ENCODE assay signal across 11 cellular contexts in the genomic region with DNA sequence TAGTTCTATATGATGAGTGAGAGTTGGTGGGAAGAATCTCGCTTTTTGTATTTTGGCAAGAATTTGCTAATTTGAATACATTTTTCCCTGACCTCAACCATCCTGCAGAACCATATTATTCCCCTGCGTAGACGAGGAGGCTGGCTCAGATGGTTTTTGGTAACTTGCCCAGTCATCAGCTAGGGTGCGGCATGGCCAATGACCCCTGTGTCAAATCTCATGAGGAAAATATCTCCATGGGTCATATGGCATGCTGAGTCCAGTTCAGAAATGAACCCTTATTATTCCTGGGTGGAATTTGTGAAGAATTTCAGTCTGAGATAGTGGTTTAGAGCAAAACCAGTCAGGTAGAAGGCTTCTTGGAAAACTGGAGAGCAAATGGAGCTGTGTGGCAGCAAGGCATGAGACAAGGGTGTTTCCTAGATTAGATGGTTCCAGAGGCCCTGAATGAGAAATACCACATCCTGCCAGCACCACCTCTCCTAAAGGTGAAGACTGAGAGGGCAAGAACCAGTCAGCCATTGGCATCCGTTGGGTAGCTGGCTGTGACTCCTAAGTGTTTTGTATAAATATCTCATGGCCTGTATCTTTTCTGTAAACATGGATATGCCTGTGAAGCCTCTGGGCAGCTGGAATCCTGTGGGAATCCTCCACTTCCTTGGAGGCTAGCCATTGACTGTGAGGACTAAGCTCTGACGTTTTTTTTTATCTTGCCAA. TPM values are rescaled to one million over a fixed set of nuclear protein-coding genes. Genes with fewer than 3 reads are reported as not detected.
DNase-seq lines count a peak whose midpoint lies in the region; ATAC-seq, FAIRE-seq and TF ChIP-seq lines count a peak whose summit lies in the region.
"Had no signal": no experiment of that assay in that cellular context is flagged by ENCODE, and none has a peak within 500 bp of the region (broad histone marks: within the 10 kb centered on the region; RNA-seq: fewer than 3 reads in every experiment).

No MANE protein-coding gene starts in this region.

- no peaks in the 10 kb centered on the region for H3K79me2 ChIP-seq in PC-3 (ENCODE audit: low read length)

- H3K36me3 Mint-ChIP-seq in Calu3 (ENCODE audit: insufficient read depth, unreplicated experiment) (peaks cover 15% of the 10 kb centered on the region), type B pancreatic cell (no peaks in the 10 kb centered on the region)
- no peaks in the 10 kb centered on the region for H3K36me3 Mint-ChIP-seq in naive thymus-derived CD8-positive, alpha-beta T cell

- H3K4me2 ChIP-seq in PC-3 (ENCODE audit: low read length): peak overlapping the region; percentile 10; the same call in 1 of the 2 replicates

- CTCF ChIA-PET in Calu3 (lab: Charles Lee) (interaction anchor here (1.9 to 4.6 kb wide), 2 partner anchors 91 to 115 kb away, joined by 4 to 13 read pairs; no protein-coding TSS in a partner anchor), PC-3 (lab: Charles Lee) (no interaction called here)

- TF ChIP-seq CTCF in Calu3 (IDR thresholded peaks at IDR 0.05; ENCODE audit: unreplicated experiment) (no peak), PC-3 (conservative IDR thresholded peaks at IDR 0.05; ENCODE audit: low read depth, low read length) (no peak), cardiac fibroblast (IDR thresholded peaks at IDR 0.05; ENCODE audit: low read depth, low read length) (no peak), type B pancreatic cell (conservative IDR thresholded peaks at IDR 0.05) (no peak)

- no peak for ATAC-seq in PC-3
- ATAC-seq in naive thymus-derived CD8-positive, alpha-beta T cell: peak in 1 of 2 donors; percentile 53
- ATAC-seq: sciatic nerve had no signal

- peaks cover 60% of the 10 kb centered on the region for H3K4me1 ChIP-seq in PC-3 (ENCODE audit: insufficient read depth, low read length)

- H3K27me3 Mint-ChIP-seq in Calu3 (ENCODE audit: unreplicated experiment) (no peaks in the 10 kb centered on the region), type B pancreatic cell (peaks cover 8% of the 10 kb centered on the region)
- H3K27me3 Mint-ChIP-seq in naive thymus-derived CD8-positive, alpha-beta T cell: no peaks in the 10 kb centered on the region

- BruUV-seq in Calu3 (replicated peaks; lab: Mats Ljungman, UMichigan): no TSS peak
- no TSS peak for BruUV-seq in PC-3 (replicated peaks; lab: Mats Ljungman, UMichigan)

- no peak for DNase-seq in Calu3
- DNase-seq in PC-3: peak; percentile 46
- DNase-seq in cardiac fibroblast (ENCODE audit: low read depth in 2 of 2): peak; percentile 74 to 84
- peak in 1 of 10 donors; percentile 26 for DNase-seq in naive thymus-derived CD8-positive, alpha-beta T cell
- no peak for DNase-seq in HTR-8/SVneo (ENCODE audit: insufficient read length, low spot score)
- no peak for DNase-seq in type B pancreatic cell (ENCODE audit: extremely low spot score, unreplicated experiment)
- no peak for DNase-seq in GM12892 (ENCODE audit: insufficient read length)
- no peak for DNase-seq in NCI-H2081 treated with DMSO at 0.1 percent for 48 hours (lab: John Stamatoyannopoulos, UW)
- DNase-seq: left cardiac atrium, NCI-H345 had no signal

- H3K4me1 Mint-ChIP-seq in Calu3 (ENCODE audit: low read depth, unreplicated experiment) (peaks cover 67% of the 10 kb centered on the region), type B pancreatic cell (ENCODE audit: unreplicated experiment) (peaks cover 4% of the 10 kb centered on the region)
- peaks cover 30 to 55% (median 52%) of the 10 kb centered on the region in 4 donors for H3K4me1 Mint-ChIP-seq in naive thymus-derived CD8-positive, alpha-beta T cell

- H4K20me1 ChIP-seq in PC-3 (ENCODE audit: low read length): no peaks in the 10 kb centered on the region

- H3K27ac Mint-ChIP-seq in Calu3 (ENCODE audit: unreplicated experiment) (peak overlapping the region; percentile 74), type B pancreatic cell (no peak overlapping the region)
- H3K27ac Mint-ChIP-seq in naive thymus-derived CD8-positive, alpha-beta T cell: peak overlapping the region in 5 of 10 donors; percentile 9 to 90 (median 65)

- H3F3A ChIP-seq in PC-3 (ENCODE audit: low read length, unreplicated experiment): peaks cover 6% of the 10 kb centered on the region

- H3K27me3 ChIP-seq in PC-3 (ENCODE audit: low read length): no peaks in the 10 kb centered on the region

- H3K4me3 Mint-ChIP-seq in Calu3 (ENCODE audit: low read depth, unreplicated experiment): peak overlapping the region; percentile 5
- H3K4me3 Mint-ChIP-seq in naive thymus-derived CD8-positive, alpha-beta T cell: peak overlapping the region in 7 of 10 donors; percentile 9 to 56 (median 34)
- no peak overlapping the region for H3K4me3 Mint-ChIP-seq in type B pancreatic cell

- H3K9ac ChIP-seq in PC-3 (ENCODE audit: low read length): no peak overlapping the region

- FAIRE-seq in HTR-8/SVneo (lab: Jason Lieb, UNC): no peak
- no peak for FAIRE-seq in GM12892 (lab: Jason Lieb, UNC)

- H3K9me3 Mint-ChIP-seq in Calu3 (ENCODE audit: low read depth, unreplicated experiment) (peaks cover 3% of the 10 kb centered on the region), type B pancreatic cell (no peaks in the 10 kb centered on the region)
- no peaks in the 10 kb centered on the region for H3K9me3 Mint-ChIP-seq in naive thymus-derived CD8-positive, alpha-beta T cell

- H2AFZ ChIP-seq in PC-3 (ENCODE audit: low read length): no peak overlapping the region

- intact Hi-C loops in Calu3 (cut with micrococcal nuclease; ENCODE audit: unreplicated experiment): no loop called here
- intact Hi-C loops in PC-3 (cut with micrococcal nuclease): loop anchor here (10.0 kb wide), 1 partner anchor 238 kb away; no protein-coding TSS in a partner anchor

- no peaks in the 10 kb centered on the region for H3K36me3 ChIP-seq in PC-3 (ENCODE audit: low read depth, low read length)

- no peaks in the 10 kb centered on the region for H3K9me3 ChIP-seq in PC-3 (ENCODE audit: low read length)

- peak overlapping the region; percentile 99 for H3K27ac ChIP-seq in PC-3 (ENCODE audit: low read length)

- no peak overlapping the region for H3K4me3 ChIP-seq in PC-3 (ENCODE audit: low read length)
- H3K4me3 ChIP-seq in cardiac fibroblast (replicated peaks in 1 of 2; ENCODE audit: low read depth in 2 of 2, low read length in 2 of 2): no peak overlapping the region

- H3K9me2 ChIP-seq in PC-3 (replicated peaks; ENCODE audit: low read length): no peaks in the 10 kb centered on the region

- POLR2A ChIA-PET in PC-3 (lab: Charles Lee; ENCODE audit: unreplicated experiment): interaction anchor here (0.7 kb wide), 1 partner anchor 72 kb away, joined by 3 read pairs; no protein-coding TSS in a partner anchor
- POLR2A ChIA-PET in naive thymus-derived CD8-positive, alpha-beta T cell (lab: Charles Lee): interaction anchor here (1.1 to 1.4 kb wide), 2 partner anchors 20 to 22 kb away, joined by 3 read pairs; no protein-coding TSS in a partner anchor

- no peak for TF ChIP-seq POLR2A in GM12892 (IDR thresholded peaks at IDR 0.05; ENCODE audit: low read depth, low read length)

RNA-seq across cellular contexts. Expression of a gene that starts 5.8 kb away (rescaled TPM):
- total RNA-seq in Calu3 (2022) (70.3 and 75.4 TPM in 2 replicates), PC-3 (2014; rRNA removed) (71.9 and 77.7 TPM in 2 replicates), type B pancreatic cell (ENCODE audit: low replicate concordance) (14.3 and 15.8 TPM in 2 replicates)
- 10 to 100 TPM; 37.2 to 38.0 TPM for total RNA-seq in naive thymus-derived CD8-positive, alpha-beta T cell
- 10 to 100 TPM; 67.3 to 68.7 (median 68.6) TPM for polyA plus RNA-seq in naive thymus-derived CD8-positive, alpha-beta T cell
- polyA plus RNA-seq in GM12892 (2012; ENCODE audit: missing spikeins): 4.6 TPM

RNA-seq across cellular contexts. Expression of a gene that starts 47.9 kb away (rescaled TPM):
- total RNA-seq in Calu3 (2022) (0.24 and 0.33 TPM in 2 replicates), PC-3 (2014; rRNA removed) (0.15 TPM in 1 of 2 replicates, not detected in the other), type B pancreatic cell (ENCODE audit: low replicate concordance) (0.36 and 1.5 TPM in 2 replicates)
- not detected for total RNA-seq in naive thymus-derived CD8-positive, alpha-beta T cell
- under 1 TPM in 2 of 3 donors, not detected in 1; 0.07 to 0.13 TPM for polyA plus RNA-seq in naive thymus-derived CD8-positive, alpha-beta T cell
- not detected for polyA plus RNA-seq in GM12892 (2012; ENCODE audit: missing spikeins)
- total RNA-seq: sciatic nerve had no signal

RNA-seq across cellular contexts. Expression of a gene that starts 54.4 kb away (rescaled TPM):
- 1.1 and 1.8 TPM in 2 replicates for total RNA-seq in Calu3 (2022)
- total RNA-seq in PC-3 (2014; rRNA removed): not detected in 2 replicates
- not detected for total RNA-seq in naive thymus-derived CD8-positive, alpha-beta T cell
- polyA plus RNA-seq in naive thymus-derived CD8-positive, alpha-beta T cell: 1 to 10 TPM in 2 of 3 donors, under 1 TPM in 1; 0.60 to 2.3 (median 1.0) TPM
- not detected in 2 replicates for total RNA-seq in type B pancreatic cell (ENCODE audit: low replicate concordance)
- polyA plus RNA-seq in GM12892 (2012; ENCODE audit: missing spikeins): not detected
- total RNA-seq: left cardiac atrium, sciatic nerve had no signal

Comparison
In these comparisons a context has a peak if more than half of its experiments do, and no peak if none do; other contexts are left out.
1. DNase-seq: peak in PC-3 (single experiment) and cardiac fibroblast (2 of 2); none in Calu3 (single experiment), HTR-8/SVneo (single experiment), type B pancreatic cell (single experiment), GM12892 (single experiment) and NCI-H2081 treated with DMSO at 0.1 percent for 48 hours (single experiment).